Comparison of ENCODE assay signal across 15 cellular contexts in genomic region chr3:23921052-23921511, GRCh38. TPM values are rescaled to one million over a fixed set of nuclear protein-coding genes. Genes with fewer than 3 reads are reported as not detected.
DNase-seq lines count a peak whose midpoint lies in the region; ATAC-seq and TF ChIP-seq lines count a peak whose summit lies in the region.
"Had no signal": no experiment of that assay in that cellular context is flagged by ENCODE, and none has a peak within 500 bp of the region (broad histone marks: within the 10 kb centered on the region; RNA-seq: fewer than 3 reads in every experiment).

No MANE protein-coding gene starts in this region.

- intact Hi-C loops in OCI-LY7 (cut with micrococcal nuclease; ENCODE audit: unreplicated experiment) = no loop called here
- intact Hi-C loops in Caco-2 (cut with micrococcal nuclease; ENCODE audit: unreplicated experiment) = no loop called here

- no peak overlapping the region for H2AFZ ChIP-seq in OCI-LY7 (ENCODE audit: low read length)

- H3K9me3 Mint-ChIP-seq in endothelial cell (ENCODE audit: unreplicated experiment) (no peaks in the 10 kb centered on the region), Caco-2 (ENCODE audit: unreplicated experiment) (no peaks in the 10 kb centered on the region)

- H3K36me3 ChIP-seq in OCI-LY7 (ENCODE audit: insufficient read depth, low read length) (peaks cover 52% of the 10 kb centered on the region), Caco-2 (ENCODE audit: control insufficient read depth, insufficient read depth, low read length) (peaks cover 2% of the 10 kb centered on the region)

- no TSS peak for BruUV-seq in OCI-LY7 (replicated peaks; lab: Mats Ljungman, UMichigan)
- no TSS peak for BruUV-seq in Caco-2 (replicated peaks; lab: Mats Ljungman, UMichigan)

- ATAC-seq in GM21381 (IDR thresholded peaks at IDR 0.05; ENCODE audit: unreplicated experiment) = no peak
- ATAC-seq in GM21447 (IDR thresholded peaks at IDR 0.05; ENCODE audit: unreplicated experiment) = no peak
- ATAC-seq: left ventricle myocardium superior, Panc1 had no signal

- H3K27me3 Mint-ChIP-seq in endothelial cell (ENCODE audit: unreplicated experiment) = peaks cover 5% of the 10 kb centered on the region
- H3K27me3 Mint-ChIP-seq in Caco-2 (ENCODE audit: insufficient read depth, unreplicated experiment) = no peaks in the 10 kb centered on the region

- H4K20me1 ChIP-seq in OCI-LY7 (ENCODE audit: insufficient read depth, low read length) = peaks cover 27% of the 10 kb centered on the region

- H3K27me3 ChIP-seq in Caco-2 (replicated peaks; ENCODE audit: control insufficient read depth, insufficient read depth, low read length) = no peaks in the 10 kb centered on the region
- H3K27me3 ChIP-seq: BE2C, MG63 had no signal

- POLR2A ChIA-PET in OCI-LY7 (lab: Charles Lee) (interaction anchor here (0.6 to 0.9 kb wide), 2 partner anchors 23 to 652 kb away, joined by 3 to 4 read pairs; no protein-coding TSS in a partner anchor), Caco-2 (lab: Charles Lee) (interaction anchor here (0.8 kb wide), 1 partner anchor 33 kb away, joined by 4 read pairs; no protein-coding TSS in a partner anchor)

- H3K27ac Mint-ChIP-seq in endothelial cell (ENCODE audit: unreplicated experiment) (peak overlapping the region; percentile 14), Caco-2 (ENCODE audit: unreplicated experiment) (no peak overlapping the region)

- H3K4me1 ChIP-seq in OCI-LY7 (ENCODE audit: insufficient read depth, low read length, poor library complexity, severe bottlenecking) (peaks cover 20% of the 10 kb centered on the region), Caco-2 (peaks cover 15% of the 10 kb centered on the region)
- H3K4me1 ChIP-seq: BE2C had no signal

- H3K4me3 ChIP-seq in OCI-LY7 (ENCODE audit: low read depth, low read length, poor library complexity, severe bottlenecking) = no peak overlapping the region
- H3K4me3 ChIP-seq in Caco-2 (ENCODE audit: low read depth, low read length) = no peak overlapping the region
- no peak overlapping the region for H3K4me3 ChIP-seq in coronary artery
- H3K4me3 ChIP-seq: MG63 had no signal

- H3K36me3 Mint-ChIP-seq in endothelial cell (ENCODE audit: low read depth, unreplicated experiment) (peaks cover 31% of the 10 kb centered on the region), Caco-2 (ENCODE audit: insufficient read depth, unreplicated experiment) (peaks cover 70% of the 10 kb centered on the region)

- CTCF ChIA-PET in OCI-LY7 (lab: Charles Lee; ENCODE audit: unreplicated experiment) = no interaction called here
- CTCF ChIA-PET in Caco-2 (lab: Charles Lee) = no interaction called here

- DNase-seq in DMS 273 treated with DMSO at 0.1 percent for 48 hours (lab: John Stamatoyannopoulos, UW) (peak; percentile 45), OCI-LY7 (ENCODE audit: low spot score) (no peak), endothelial cell (ENCODE audit: low spot score) (no peak), Caco-2 (no peak), coronary artery (ENCODE audit: low spot score) (no peak)
- DNase-seq: activated gamma-delta T cell, BE2C, GDM1, left ventricle myocardium superior, MG63, T-helper 2 cell had no signal

- no peak overlapping the region for H3K4me3 Mint-ChIP-seq in endothelial cell (ENCODE audit: unreplicated experiment)
- H3K4me3 Mint-ChIP-seq in Caco-2 (ENCODE audit: unreplicated experiment) = no peak overlapping the region

- H3K9me2 ChIP-seq in OCI-LY7 (ENCODE audit: insufficient read depth, low read length) = no peaks in the 10 kb centered on the region

- H3K79me2 ChIP-seq in OCI-LY7 (ENCODE audit: insufficient read depth, low read depth, low read length) = peaks cover 34% of the 10 kb centered on the region

- H3K9me3 ChIP-seq in OCI-LY7 (ENCODE audit: low read length) (no peaks in the 10 kb centered on the region), Caco-2 (no peaks in the 10 kb centered on the region)
- H3K9me3 ChIP-seq: BE2C, MG63 had no signal

- peaks cover 23% of the 10 kb centered on the region for H3K4me1 Mint-ChIP-seq in endothelial cell (ENCODE audit: unreplicated experiment)
- no peaks in the 10 kb centered on the region for H3K4me1 Mint-ChIP-seq in Caco-2 (ENCODE audit: low read depth, unreplicated experiment)

- TF ChIP-seq CTCF in 22Rv1 (IDR thresholded peaks at IDR 0.05) (no peak), OCI-LY7 (conservative IDR thresholded peaks at IDR 0.05; ENCODE audit: low read length) (no peak), endothelial cell (IDR thresholded peaks at IDR 0.05; ENCODE audit: unreplicated experiment) (no peak), Caco-2 (IDR thresholded peaks at IDR 0.05; ENCODE audit: insufficient read depth in 1 of 2, low read depth in 1 of 2, low read length in 1 of 2, severe bottlenecking in 1 of 2, unreplicated experiment in 1 of 2) (no peak), coronary artery (IDR thresholded peaks at IDR 0.05) (no peak)

- peak overlapping the region; percentile 94; the same call in 1 of the 2 replicates for H3K4me2 ChIP-seq in OCI-LY7 (ENCODE audit: low read length)

- H3K27ac ChIP-seq in 22Rv1 (peak overlapping the region; percentile 41), OCI-LY7 (ENCODE audit: low read depth, low read length, poor library complexity, severe bottlenecking) (peak overlapping the region; percentile 35), coronary artery (no peak overlapping the region)

RNA-seq across cellular contexts. Expression of gene RPL15, which starts 4.2 kb away (rescaled TPM):
- total RNA-seq in OCI-LY7 (2014; rRNA removed; shearing (Covaris generic)) = 2,205 and 2,390 TPM in 2 replicates
- 2,355 and 2,716 TPM in 2 replicates for total RNA-seq in OCI-LY7 (2022)
- 2,853 TPM for total RNA-seq in endothelial cell (ENCODE audit: unreplicated experiment)
- total RNA-seq in Caco-2 (2022) = 1,611 and 1,698 TPM in 2 replicates

RNA-seq across cellular contexts. Expression of gene NKIRAS1, which starts 4.3 kb away (rescaled TPM):
- total RNA-seq in OCI-LY7 (2014; rRNA removed; shearing (Covaris generic)) = 4.0 and 4.1 TPM in 2 replicates
- total RNA-seq in OCI-LY7 (2022) (3.7 and 4.7 TPM in 2 replicates), endothelial cell (ENCODE audit: unreplicated experiment) (4.3 TPM), Caco-2 (2022) (6.6 and 6.8 TPM in 2 replicates)

RNA-seq across cellular contexts. Expression of gene NR1D2, which starts 24.0 kb away (rescaled TPM):
- total RNA-seq in OCI-LY7 (2014; rRNA removed; shearing (Covaris generic)) = 5.0 and 7.9 TPM in 2 replicates
- total RNA-seq in OCI-LY7 (2022) (5.7 and 8.8 TPM in 2 replicates), endothelial cell (ENCODE audit: unreplicated experiment) (17.2 TPM), Caco-2 (2022) (22.8 and 23.9 TPM in 2 replicates)

Comparison
In these comparisons a context has a peak if more than half of its experiments do, and no peak if none do; other contexts are left out.
1. H3K27ac ChIP-seq: peak in 22Rv1 (single experiment) and OCI-LY7 (single experiment); none in coronary artery (0 of 2).